ENCODE assay signal across 16 cellular contexts in the genomic region with DNA sequence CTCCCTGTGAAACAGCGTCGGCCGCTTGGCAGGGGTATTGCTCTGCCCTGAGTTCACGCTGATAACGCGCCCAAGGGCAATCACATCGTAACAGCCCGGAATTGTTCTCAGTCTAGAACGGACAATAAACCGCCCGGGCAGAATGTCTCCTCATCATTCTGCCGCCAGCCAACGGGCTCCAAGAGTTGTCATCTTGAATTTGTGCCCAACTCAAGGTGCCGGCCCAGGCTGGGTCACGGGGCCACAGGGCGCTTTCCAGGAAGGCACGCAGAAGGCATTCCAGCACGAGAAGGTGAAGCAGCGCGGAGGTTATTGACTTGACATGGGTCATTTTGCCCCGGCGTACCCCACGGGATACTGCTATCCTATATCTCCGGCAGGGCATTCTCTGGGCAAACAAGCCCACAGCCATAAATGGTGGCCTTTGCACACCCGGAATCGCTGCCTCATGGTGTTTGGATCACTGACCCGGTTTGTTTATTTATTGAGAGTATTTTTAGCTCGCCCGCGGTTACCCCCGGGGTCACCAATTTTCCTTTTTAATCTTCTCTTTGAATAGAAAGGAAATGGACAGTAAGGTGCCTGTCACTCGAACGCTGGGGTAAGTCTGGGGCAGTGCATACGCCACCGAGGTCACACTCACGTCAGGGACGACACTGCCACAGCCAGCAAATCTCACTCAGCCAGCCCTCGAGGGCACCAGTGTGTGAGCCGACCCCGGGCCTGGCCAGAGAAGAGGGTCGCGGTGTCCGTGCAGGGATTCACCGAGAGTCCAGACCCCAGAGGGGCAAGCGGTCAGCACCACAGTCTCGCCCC.
DNase-seq lines count a peak whose midpoint lies in the region; ATAC-seq and TF ChIP-seq lines count a peak whose summit lies in the region.
"Had no signal": no experiment of that assay in that cellular context is flagged by ENCODE, and none has a peak within 500 bp of the region (broad histone marks: within the 10 kb centered on the region; RNA-seq: fewer than 3 reads in every experiment).

No MANE protein-coding gene starts in this region.

- ATAC-seq in RWPE2 (ENCODE audit: low read depth) (no peak), right cardiac atrium (peak; percentile 16 to 41), GM18517 (IDR thresholded peaks at IDR 0.05; ENCODE audit: unreplicated experiment) (no peak)

- intact Hi-C loops in right cardiac atrium (cut with DNase I) = no loop called here

- H3K27ac ChIP-seq in RWPE2 (ENCODE audit: poor library complexity, severe bottlenecking) (no peak overlapping the region), right cardiac atrium (ENCODE audit: low read length) (no peak overlapping the region)
- H3K27ac ChIP-seq: heart left ventricle had no signal

- no peaks in the 10 kb centered on the region for H3K4me1 ChIP-seq in RWPE2 (ENCODE audit: insufficient read depth, poor library complexity, severe bottlenecking)
- no peaks in the 10 kb centered on the region for H3K4me1 ChIP-seq in right cardiac atrium (ENCODE audit: control insufficient read depth, insufficient read depth, low read length)

- no peaks in the 10 kb centered on the region for H3K27me3 ChIP-seq in RWPE2 (ENCODE audit: insufficient read depth, poor library complexity, severe bottlenecking)
- no peaks in the 10 kb centered on the region for H3K27me3 ChIP-seq in right cardiac atrium (ENCODE audit: control insufficient read depth, insufficient read depth)
- H3K27me3 ChIP-seq: BE2C had no signal

- no peak for TF ChIP-seq CTCF in RWPE2 (IDR thresholded peaks at IDR 0.05; ENCODE audit: poor library complexity, severe bottlenecking)

- no peaks in the 10 kb centered on the region for H3K9me3 ChIP-seq in RWPE2 (ENCODE audit: severe bottlenecking)
- no peaks in the 10 kb centered on the region for H3K9me3 ChIP-seq in right cardiac atrium (ENCODE audit: control insufficient read depth, low read length)
- H3K9me3 ChIP-seq: BE2C, heart left ventricle had no signal

- no peak overlapping the region for H3K4me3 ChIP-seq in RWPE2 (ENCODE audit: severe bottlenecking)
- no peak overlapping the region for H3K4me3 ChIP-seq in right cardiac atrium (ENCODE audit: low read length)
- H3K4me3 ChIP-seq: heart left ventricle had no signal

- no peaks in the 10 kb centered on the region for H3K36me3 ChIP-seq in RWPE2 (ENCODE audit: low read depth)
- H3K36me3 ChIP-seq: BE2C, heart left ventricle had no signal

- DNase-seq in HT-29 (ENCODE audit: low spot score) (peak; percentile 92), RWPE2 (ENCODE audit: low spot score) (peak; percentile 53), right cardiac atrium (peak in 2 of 3 donors; percentile 18 to 46), retina (peak; percentile 52)
- no peak for DNase-seq in stimulated activated CD4-positive, alpha-beta T cell treated with anti-CD3 and anti-CD28 coated beads, Interleukin-4, amount 100 ng/mL, for 4 hours
- DNase-seq in activated CD4-positive, alpha-beta T cell treated with anti-CD3 and anti-CD28 coated beads, Interleukin-2, amount 50 U/mL, for 48 hours = no peak
- DNase-seq: activated CD8-positive, alpha-beta memory T cell treated with anti-CD3 and anti-CD28 coated beads for 24 hours; activated naive CD8-positive, alpha-beta T cell treated with anti-CD3 and anti-CD28 coated beads, Interleukin-2, amount 10 ng/mL, durations not matched to agents 7 days and 5 days; BE2C; DMS 273 treated with DMSO at 0.1 percent for 48 hours; effector CD4-positive, alpha-beta T cell; midbrain; NCI-H2081 treated with DMSO at 0.1 percent for 48 hours; stimulated activated CD4-positive, alpha-beta T cell treated with anti-CD3 and anti-CD28 coated beads, Interleukin-4, amount 100 ng/mL, for 1 hour had no signal

- 55% methylated on average over 46 of the region's 46 CpGs for WGBS in right cardiac atrium

Comparison
In these comparisons a context has a peak if more than half of its experiments do, and no peak if none do; other contexts are left out.
1. DNase-seq: peak in HT-29 (single experiment), RWPE2 (single experiment), right cardiac atrium (2 of 3) and retina (single experiment); none in stimulated activated CD4-positive, alpha-beta T cell treated with anti-CD3 and anti-CD28 coated beads, Interleukin-4, amount 100 ng/mL, for 4 hours (0 of 2) and activated CD4-positive, alpha-beta T cell treated with anti-CD3 and anti-CD28 coated beads, Interleukin-2, amount 50 U/mL, for 48 hours (0 of 2).
2. ATAC-seq: peak in right cardiac atrium (2 of 2); none in RWPE2 (single experiment) and GM18517 (single experiment).